8 cellular contexts compared by ENCODE assay signal in genomic region chr9:134455951-134456739, GRCh38.
DNase-seq lines count a peak whose midpoint lies in the region; ATAC-seq and TF ChIP-seq lines count a peak whose summit lies in the region.

No MANE protein-coding gene starts in this region.

- ATAC-seq in Right ventricle myocardium superior (ENCODE audit: poor library complexity): peak; percentile 84
- peak; percentile 90 for ATAC-seq in sciatic nerve
- ATAC-seq in GM21825 (IDR thresholded peaks at IDR 0.05; ENCODE audit: unreplicated experiment): no peak

- peak overlapping the region; percentile 97 for H3K27ac ChIP-seq in vagina

- H3K4me3 ChIP-seq in GM12864 (ENCODE audit: low read depth, low read length) (peak overlapping the region; percentile 18; the same call in 1 of the 2 replicates), vagina (peak overlapping the region; percentile 35 to 47)

- H3K4me1 Mint-ChIP-seq in activated naive CD8-positive, alpha-beta T cell (ENCODE audit: low read depth): peaks cover 8% of the 10 kb centered on the region

- peak overlapping the region; percentile 87 for H3K4me3 Mint-ChIP-seq in activated naive CD8-positive, alpha-beta T cell

- TF ChIP-seq CTCF in GM12864 (IDR thresholded peaks at IDR 0.05; ENCODE audit: low read depth, low read length, missing control alignments) (no peak), vagina (IDR thresholded peaks at IDR 0.05) (no peak)

- no peaks in the 10 kb centered on the region for H3K27me3 Mint-ChIP-seq in activated naive CD8-positive, alpha-beta T cell

- H3K9me3 ChIP-seq in vagina: no peaks in the 10 kb centered on the region

- peak overlapping the region; percentile 94 for H3K27ac Mint-ChIP-seq in activated naive CD8-positive, alpha-beta T cell

- peaks cover 48% of the 10 kb centered on the region for H3K4me1 ChIP-seq in vagina

- no peak for TF ChIP-seq POLR2A in vagina (IDR thresholded peaks at IDR 0.05)

- H3K36me3 Mint-ChIP-seq in activated naive CD8-positive, alpha-beta T cell: no peaks in the 10 kb centered on the region

- no peaks in the 10 kb centered on the region for H3K36me3 ChIP-seq in vagina

- no peak for DNase-seq in GM12864 (ENCODE audit: low read depth)
- peak; percentile 41 for DNase-seq in SK-N-DZ (ENCODE audit: low spot score)
- peak; percentile 91 for DNase-seq in Right ventricle myocardium superior
- peak; percentile 92 for DNase-seq in sciatic nerve (ENCODE audit: low spot score)
- DNase-seq in vagina (ENCODE audit: extremely low spot score in 2 of 2): no peak
- DNase-seq in NCI-H446 (lab: John Stamatoyannopoulos, UW): no peak

- no peaks in the 10 kb centered on the region for H3K9me3 Mint-ChIP-seq in activated naive CD8-positive, alpha-beta T cell (ENCODE audit: low read depth)

- intact Hi-C loops in Right ventricle myocardium superior (cut with DNase I): no loop called here
- intact Hi-C loops in sciatic nerve (cut with DNase I): loop anchor here (5.0 to 10.0 kb wide), 2 partner anchors 91 to 189 kb away; partner anchors contain the start of gene COL5A1
- intact Hi-C loops in vagina (cut with DNase I): loop anchor here (5.0 kb wide), 1 partner anchor 186 kb away; the partner anchor contains the start of gene COL5A1

- no peaks in the 10 kb centered on the region for H3K27me3 ChIP-seq in vagina

Comparison
In these comparisons a context has a peak if more than half of its experiments do, and no peak if none do; other contexts are left out.
1. DNase-seq: peak in SK-N-DZ (single experiment), Right ventricle myocardium superior (single experiment) and sciatic nerve (single experiment); none in GM12864 (single experiment), vagina (0 of 2) and NCI-H446 (0 of 2).